21 cellular contexts compared by ENCODE assay signal in genomic region chr22:39560127-39560526, GRCh38. TPM values are rescaled to one million over a fixed set of nuclear protein-coding genes. Genes with fewer than 3 reads are reported as not detected.
DNase-seq lines count a peak whose midpoint lies in the region; ATAC-seq, FAIRE-seq and TF ChIP-seq lines count a peak whose summit lies in the region.
"Had no signal": no experiment of that assay in that cellular context is flagged by ENCODE, and none has a peak within 500 bp of the region (broad histone marks: within the 10 kb centered on the region; RNA-seq: fewer than 3 reads in every experiment).

No MANE protein-coding gene starts in this region.

- in situ Hi-C loops in HepG2 (cut with HindIII; ENCODE audit: extremely low pct_ligation_motif_present, low pct_unique_long_range_greater_than_20kb) = no loop called here

- H3K4me1 ChIP-seq in HEK293 (ENCODE audit: control insufficient read depth, insufficient read depth, low read length) (no peaks in the 10 kb centered on the region), osteoblast (ENCODE audit: insufficient read depth, low read length) (no peaks in the 10 kb centered on the region), HepG2 (ENCODE audit: insufficient read depth, low read length) (no peaks in the 10 kb centered on the region)
- H3K4me1 ChIP-seq: Caco-2 had no signal

- no peak for FAIRE-seq in HepG2 (lab: Jason Lieb, UNC)
- FAIRE-seq: GM12892 had no signal

- POLR2A ChIA-PET in HEK293 (lab: Yijun Ruan, JAX) (interaction anchor here (0.5 kb wide), 1 partner anchor 35 kb away, joined by 4 read pairs; no protein-coding TSS in a partner anchor), WTC11 (lab: Charles Lee) (interaction anchor here (1.1 kb wide), 1 partner anchor 16 kb away, joined by 3 read pairs; no protein-coding TSS in a partner anchor), HepG2 (lab: Yijun Ruan, JAX) (no interaction called here)

- WGBS in HepG2 (ENCODE audit: low lambda C conversion rate) = 18% methylated on average over 6 of the region's 6 CpGs

- ATAC-seq in WTC11 = no peak
- ATAC-seq in GM18870 (IDR thresholded peaks at IDR 0.05; ENCODE audit: unreplicated experiment) = no peak
- ATAC-seq in HepG2 = no peak
- ATAC-seq: T-cell had no signal

- no peak overlapping the region for H3K27ac Mint-ChIP-seq in WTC11
- H3K27ac Mint-ChIP-seq: CD4-positive, alpha-beta memory T cell; T-cell had no signal

- peak; percentile 15 for DNase-seq in DMS 273 (lab: John Stamatoyannopoulos, UW; ENCODE audit: unreplicated experiment)
- DNase-seq in DMS 273 treated with DMSO at 0.1 percent for 48 hours (lab: John Stamatoyannopoulos, UW) = no peak
- DNase-seq in WTC11 (ENCODE audit: low spot score) = no peak
- peak; percentile 86 for DNase-seq in osteoblast (ENCODE audit: insufficient read length, low spot score, missing footprints)
- no peak for DNase-seq in NCI-H2107 treated with DMSO at 0.1 percent for 48 hours (lab: John Stamatoyannopoulos, UW; ENCODE audit: unreplicated experiment)
- DNase-seq in HepG2 (ENCODE audit: low spot score) = no peak
- DNase-seq: CD4-positive, alpha-beta memory T cell; DMS153; KG1; NCI-H1092 treated with DMSO at 0.1 percent for 48 hours; NCI-H1436 treated with DMSO at 0.1 percent for 48 hours; NCI-H2029; NCI-H2171 treated with DMSO at 0.1 percent for 48 hours; NCI-H524 treated with DMSO at 0.1 percent for 48 hours; T-cell had no signal

- no peaks in the 10 kb centered on the region for H3K36me3 ChIP-seq in HEK293 (ENCODE audit: control insufficient read depth in 2 of 2, insufficient read depth in 1 of 2, low read length in 2 of 2)
- H3K36me3 ChIP-seq in osteoblast (ENCODE audit: insufficient read depth, low read length) = no peaks in the 10 kb centered on the region
- H3K36me3 ChIP-seq in HepG2 (replicated peaks in 1 of 2; ENCODE audit: control insufficient read depth in 1 of 2, insufficient read depth in 2 of 2, low read length in 2 of 2) = no peaks in the 10 kb centered on the region
- H3K36me3 ChIP-seq: BLaER1 had no signal

- H3K27ac ChIP-seq in HEK293 (ENCODE audit: extremely low read depth, low read depth, low read length) = no peak overlapping the region
- H3K27ac ChIP-seq in osteoblast (ENCODE audit: low read depth, low read length) = no peak overlapping the region
- no peak overlapping the region for H3K27ac ChIP-seq in HepG2 (ENCODE audit: extremely low read length, insufficient read depth, low read length)
- H3K27ac ChIP-seq: 22Rv1, BLaER1 had no signal

- no peak for TF ChIP-seq CTCF in HEK293 (tag by site-specific recombination; IDR thresholded peaks at IDR 0.05)
- no peak for TF ChIP-seq CTCF in WTC11 (IDR thresholded peaks at IDR 0.05)
- no peak for TF ChIP-seq CTCF in osteoblast (IDR thresholded peaks at IDR 0.05; ENCODE audit: extremely low read depth, low read depth, low read length)
- no peak for TF ChIP-seq CTCF in HepG2 (CRISPR knock-in tag; IDR thresholded peaks at IDR 0.05)

- no peak overlapping the region for H3K4me3 ChIP-seq in HEK293 (ENCODE audit: low read depth, low read length)
- H3K4me3 ChIP-seq in osteoblast (ENCODE audit: insufficient read depth, low read length) = no peak overlapping the region
- no peak overlapping the region for H3K4me3 ChIP-seq in HepG2 (replicated peaks in 1 of 3; ENCODE audit: insufficient read depth in 1 of 3, low read depth in 2 of 3, low read length in 3 of 3)
- H3K4me3 ChIP-seq: BLaER1 had no signal

- H3K27me3 ChIP-seq in osteoblast (ENCODE audit: insufficient read depth, low read length) = peaks cover 39% of the 10 kb centered on the region
- peaks cover 9 to 36% of the 10 kb centered on the region in 2 experiments; a peak in 4 of 5 replicates for H3K27me3 ChIP-seq in HepG2 (ENCODE audit: control insufficient read depth in 1 of 2, insufficient read depth in 2 of 2, low read length in 2 of 2)

- no peaks in the 10 kb centered on the region for H3K36me3 Mint-ChIP-seq in WTC11
- H3K36me3 Mint-ChIP-seq: CD4-positive, alpha-beta memory T cell; T-cell had no signal

- H2AFZ ChIP-seq in osteoblast (ENCODE audit: low read length) = no peak overlapping the region
- H2AFZ ChIP-seq in HepG2 (ENCODE audit: low read length) = no peak overlapping the region

- no TSS peak for BruUV-seq in HepG2 (replicated peaks; lab: Mats Ljungman, UMichigan)

- H3K9me3 ChIP-seq in HEK293 (ENCODE audit: control insufficient read depth, insufficient read depth, low read depth, low read length) (no peaks in the 10 kb centered on the region), osteoblast (ENCODE audit: low read depth, low read length) (no peaks in the 10 kb centered on the region), HepG2 (ENCODE audit: low read length) (no peaks in the 10 kb centered on the region)
- H3K9me3 ChIP-seq: BLaER1, Caco-2 had no signal

- no peak overlapping the region for H3K4me3 Mint-ChIP-seq in WTC11

- H3K4me2 ChIP-seq in osteoblast (ENCODE audit: insufficient read depth, low read length) = no peak overlapping the region
- H3K4me2 ChIP-seq in HepG2 (ENCODE audit: low read depth, low read length) = no peak overlapping the region

- TF ChIP-seq RAD21 in HepG2 (CRISPR knock-in tag; IDR thresholded peaks at IDR 0.05) = no peak

- H3K4me1 Mint-ChIP-seq in WTC11 = peaks cover 7% of the 10 kb centered on the region

- H3K27me3 Mint-ChIP-seq in WTC11 (ENCODE audit: low read depth) = peaks cover 47% of the 10 kb centered on the region

- no peaks in the 10 kb centered on the region for H3K79me2 ChIP-seq in osteoblast (ENCODE audit: insufficient read depth, low read length)
- no peaks in the 10 kb centered on the region for H3K79me2 ChIP-seq in HepG2 (ENCODE audit: insufficient read depth, low read length)

- TF ChIP-seq EP300 in HepG2 (IDR thresholded peaks at IDR 0.05; ENCODE audit: low read depth in 2 of 2, low read length in 2 of 2) (no peak), HepG2 (CRISPR knock-in tag; IDR thresholded peaks at IDR 0.05; ENCODE audit: borderline replicate concordance) (no peak)

- no peak for TF ChIP-seq POLR2A in HepG2 (IDR thresholded peaks at IDR 0.05; ENCODE audit: insufficient read depth in 1 of 2, low read depth in 2 of 2, low read length in 2 of 2)

- CTCF ChIA-PET in HEK293 (lab: Yijun Ruan, JAX) (interaction anchor here (0.6 to 3.4 kb wide), 8 partner anchors 13 to 633 kb away, joined by 3 to 18 read pairs (median 4); no protein-coding TSS in a partner anchor), WTC11 (lab: Charles Lee) (interaction anchor here (0.6 to 2.6 kb wide), 25 partner anchors 9 to 485 kb away, joined by 3 to 24 read pairs (median 4); no protein-coding TSS in a partner anchor), HepG2 (lab: Yijun Ruan, JAX; ENCODE audit: low intra/inter-chr PET ratio, low total read pairs) (interaction anchor here (0.6 kb wide), 1 partner anchor 476 kb away, joined by 3 read pairs; no protein-coding TSS in a partner anchor)

- peaks cover under 1% of the 10 kb centered on the region; the same call in 1 of the 2 replicates for H3K9me3 Mint-ChIP-seq in WTC11
- H3K9me3 Mint-ChIP-seq: T-cell had no signal

- intact Hi-C loops in HepG2 (cut with micrococcal nuclease; ENCODE audit: unreplicated experiment) = no loop called here

- H4K20me1 ChIP-seq in osteoblast (ENCODE audit: insufficient read depth, low read length) (no peaks in the 10 kb centered on the region), HepG2 (ENCODE audit: insufficient read depth, low read length) (no peaks in the 10 kb centered on the region)

- no peak overlapping the region for H3K9ac ChIP-seq in HepG2 (ENCODE audit: insufficient read depth, low read depth, low read length)
- H3K9ac ChIP-seq: BLaER1 had no signal

RNA-seq across cellular contexts. Expression of gene CACNA1I, which starts 10.4 kb away (rescaled TPM):
- total RNA-seq in WTC11 (2021) (2.1 to 2.9 TPM (median 2.3 TPM) in 3 replicates), osteoblast (under 0.01 TPM in 2 replicates), HepG2 (2016; rRNA removed; fragmentation: Illumina TruSeq; extraction: Trizol) (not detected in 2 replicates)
- total RNA-seq in HepG2 (2016; cell fraction: cytosol; rRNA removed; fragmentation: Illumina TruSeq; extraction: Trizol; ENCODE audit: low read depth) = not detected in 2 replicates
- total RNA-seq in HepG2 (2016; cell fraction: insoluble cytoplasmic fraction; rRNA removed; fragmentation: Illumina TruSeq; extraction: Trizol) = not detected in 2 replicates
- not detected in 2 replicates for total RNA-seq in HepG2 (2016; cell fraction: membrane; rRNA removed; fragmentation: Illumina TruSeq; extraction: Trizol)
- not detected in 2 replicates for total RNA-seq in HepG2 (2016; cell fraction: nucleus; rRNA removed; fragmentation: Illumina TruSeq; extraction: Trizol)
- polyA plus RNA-seq in HepG2 (2011; rRNA removed) = not detected in 2 replicates
- polyA plus RNA-seq in HepG2 (2011; cell fraction: cytosol; rRNA removed) = not detected in 2 replicates
- polyA plus RNA-seq in HepG2 (2011; cell fraction: nucleus; rRNA removed) = 0.02 TPM in 2 replicates
- polyA plus RNA-seq in HepG2 (2012) = 0.03 TPM in 1 of 2 replicates, not detected in the other
- not detected in 2 replicates for polyA plus RNA-seq in HepG2 (2016; cell fraction: cytosol; fragmentation: Illumina TruSeq; extraction: Trizol; ENCODE audit: low read depth)
- not detected in 2 replicates for polyA plus RNA-seq in HepG2 (2016; cell fraction: insoluble cytoplasmic fraction; fragmentation: Illumina TruSeq; extraction: Trizol; ENCODE audit: low read depth)
- polyA plus RNA-seq in HepG2 (2016; cell fraction: membrane; fragmentation: Illumina TruSeq; extraction: Trizol; ENCODE audit: low read depth) = not detected in 2 replicates
- polyA plus RNA-seq in HepG2 (2016; cell fraction: nucleus; fragmentation: Illumina TruSeq; extraction: Trizol; ENCODE audit: insufficient read depth, low read depth) = not detected in 2 replicates
- 0.04 and 0.05 TPM in 2 replicates for polyA minus RNA-seq in HepG2 (2011; rRNA and poly(A)+ RNA removed; ENCODE audit: low replicate concordance)
- not detected in 2 replicates for polyA minus RNA-seq in HepG2 (2011; cell fraction: cytosol; rRNA and poly(A)+ RNA removed)
- polyA minus RNA-seq in HepG2 (2011; cell fraction: nucleus; rRNA and poly(A)+ RNA removed) = not detected in 2 replicates
- total RNA-seq: Caco-2 had no signal

RNA-seq across cellular contexts. Expression of gene RPS19BP1, which starts 27.6 kb away (rescaled TPM):
- 88.9 to 102 TPM (median 89.0 TPM) in 3 replicates for total RNA-seq in WTC11 (2021)
- 25.9 and 34.7 TPM in 2 replicates for total RNA-seq in osteoblast
- 81.3 and 88.2 TPM in 2 replicates for total RNA-seq in HepG2 (2016; rRNA removed; fragmentation: Illumina TruSeq; extraction: Trizol)
- 128 and 142 TPM in 2 replicates for total RNA-seq in HepG2 (2016; cell fraction: cytosol; rRNA removed; fragmentation: Illumina TruSeq; extraction: Trizol; ENCODE audit: low read depth)
- total RNA-seq in HepG2 (2016; cell fraction: insoluble cytoplasmic fraction; rRNA removed; fragmentation: Illumina TruSeq; extraction: Trizol) = 77.0 and 92.6 TPM in 2 replicates
- 138 and 159 TPM in 2 replicates for total RNA-seq in HepG2 (2016; cell fraction: membrane; rRNA removed; fragmentation: Illumina TruSeq; extraction: Trizol)
- 32.9 and 36.8 TPM in 2 replicates for total RNA-seq in HepG2 (2016; cell fraction: nucleus; rRNA removed; fragmentation: Illumina TruSeq; extraction: Trizol)
- 44.3 and 47.8 TPM in 2 replicates for polyA plus RNA-seq in HepG2 (2011; rRNA removed)
- polyA plus RNA-seq in HepG2 (2011; cell fraction: cytosol; rRNA removed) = 48.9 and 72.7 TPM in 2 replicates
- 39.6 and 43.4 TPM in 2 replicates for polyA plus RNA-seq in HepG2 (2011; cell fraction: nucleus; rRNA removed)
- polyA plus RNA-seq in HepG2 (2012) = 22.5 and 32.4 TPM in 2 replicates
- 155 and 179 TPM in 2 replicates for polyA plus RNA-seq in HepG2 (2016; cell fraction: cytosol; fragmentation: Illumina TruSeq; extraction: Trizol; ENCODE audit: low read depth)
- polyA plus RNA-seq in HepG2 (2016; cell fraction: insoluble cytoplasmic fraction; fragmentation: Illumina TruSeq; extraction: Trizol; ENCODE audit: low read depth) = 84.3 and 101 TPM in 2 replicates
- polyA plus RNA-seq in HepG2 (2016; cell fraction: membrane; fragmentation: Illumina TruSeq; extraction: Trizol; ENCODE audit: low read depth) = 130 and 146 TPM in 2 replicates
- polyA plus RNA-seq in HepG2 (2016; cell fraction: nucleus; fragmentation: Illumina TruSeq; extraction: Trizol; ENCODE audit: insufficient read depth, low read depth) = 72.3 and 78.7 TPM in 2 replicates
- polyA minus RNA-seq in HepG2 (2011; rRNA and poly(A)+ RNA removed; ENCODE audit: low replicate concordance) = 8.8 and 14.5 TPM in 2 replicates
- polyA minus RNA-seq in HepG2 (2011; cell fraction: cytosol; rRNA and poly(A)+ RNA removed) = 7.8 and 8.0 TPM in 2 replicates
- 12.2 and 13.9 TPM in 2 replicates for polyA minus RNA-seq in HepG2 (2011; cell fraction: nucleus; rRNA and poly(A)+ RNA removed)

RNA-seq across cellular contexts. Expression of gene ATF4, which starts 39.8 kb away (rescaled TPM):
- total RNA-seq in WTC11 (2021) (361 to 460 TPM (median 371 TPM) in 3 replicates), osteoblast (494 and 590 TPM in 2 replicates), HepG2 (2016; rRNA removed; fragmentation: Illumina TruSeq; extraction: Trizol) (442 and 486 TPM in 2 replicates)
- total RNA-seq in HepG2 (2016; cell fraction: cytosol; rRNA removed; fragmentation: Illumina TruSeq; extraction: Trizol; ENCODE audit: low read depth) = 489 and 519 TPM in 2 replicates
- 409 and 471 TPM in 2 replicates for total RNA-seq in HepG2 (2016; cell fraction: insoluble cytoplasmic fraction; rRNA removed; fragmentation: Illumina TruSeq; extraction: Trizol)
- 1,028 and 1,060 TPM in 2 replicates for total RNA-seq in HepG2 (2016; cell fraction: membrane; rRNA removed; fragmentation: Illumina TruSeq; extraction: Trizol)
- 286 and 328 TPM in 2 replicates for total RNA-seq in HepG2 (2016; cell fraction: nucleus; rRNA removed; fragmentation: Illumina TruSeq; extraction: Trizol)
- 1,157 and 1,297 TPM in 2 replicates for polyA plus RNA-seq in HepG2 (2011; rRNA removed)
- 1,218 and 1,254 TPM in 2 replicates for polyA plus RNA-seq in HepG2 (2011; cell fraction: cytosol; rRNA removed)
- 1,279 and 1,395 TPM in 2 replicates for polyA plus RNA-seq in HepG2 (2011; cell fraction: nucleus; rRNA removed)
- 465 and 610 TPM in 2 replicates for polyA plus RNA-seq in HepG2 (2012)
- polyA plus RNA-seq in HepG2 (2016; cell fraction: cytosol; fragmentation: Illumina TruSeq; extraction: Trizol; ENCODE audit: low read depth) = 745 and 811 TPM in 2 replicates
- 563 and 623 TPM in 2 replicates for polyA plus RNA-seq in HepG2 (2016; cell fraction: insoluble cytoplasmic fraction; fragmentation: Illumina TruSeq; extraction: Trizol; ENCODE audit: low read depth)
- 1,265 and 1,282 TPM in 2 replicates for polyA plus RNA-seq in HepG2 (2016; cell fraction: membrane; fragmentation: Illumina TruSeq; extraction: Trizol; ENCODE audit: low read depth)
- polyA plus RNA-seq in HepG2 (2016; cell fraction: nucleus; fragmentation: Illumina TruSeq; extraction: Trizol; ENCODE audit: insufficient read depth, low read depth) = 710 and 725 TPM in 2 replicates
- 242 and 314 TPM in 2 replicates for polyA minus RNA-seq in HepG2 (2011; rRNA and poly(A)+ RNA removed; ENCODE audit: low replicate concordance)
- polyA minus RNA-seq in HepG2 (2011; cell fraction: cytosol; rRNA and poly(A)+ RNA removed) = 175 and 193 TPM in 2 replicates
- 213 and 242 TPM in 2 replicates for polyA minus RNA-seq in HepG2 (2011; cell fraction: nucleus; rRNA and poly(A)+ RNA removed)

RNA-seq across cellular contexts. Expression of gene MIEF1, which starts 58.0 kb away (rescaled TPM):
- total RNA-seq in WTC11 (2021) (31.5 to 38.7 TPM (median 31.9 TPM) in 3 replicates), osteoblast (21.8 and 23.5 TPM in 2 replicates), HepG2 (2016; rRNA removed; fragmentation: Illumina TruSeq; extraction: Trizol) (34.8 and 41.4 TPM in 2 replicates)
- total RNA-seq in HepG2 (2016; cell fraction: cytosol; rRNA removed; fragmentation: Illumina TruSeq; extraction: Trizol; ENCODE audit: low read depth) = 5.5 and 6.5 TPM in 2 replicates
- 33.7 and 36.8 TPM in 2 replicates for total RNA-seq in HepG2 (2016; cell fraction: insoluble cytoplasmic fraction; rRNA removed; fragmentation: Illumina TruSeq; extraction: Trizol)
- total RNA-seq in HepG2 (2016; cell fraction: membrane; rRNA removed; fragmentation: Illumina TruSeq; extraction: Trizol) = 22.9 and 23.9 TPM in 2 replicates
- 26.2 and 27.8 TPM in 2 replicates for total RNA-seq in HepG2 (2016; cell fraction: nucleus; rRNA removed; fragmentation: Illumina TruSeq; extraction: Trizol)
- polyA plus RNA-seq in HepG2 (2011; rRNA removed) = 21.7 and 22.3 TPM in 2 replicates
- polyA plus RNA-seq in HepG2 (2011; cell fraction: cytosol; rRNA removed) = 19.7 and 20.6 TPM in 2 replicates
- 24.5 and 25.2 TPM in 2 replicates for polyA plus RNA-seq in HepG2 (2011; cell fraction: nucleus; rRNA removed)
- 28.6 and 29.6 TPM in 2 replicates for polyA plus RNA-seq in HepG2 (2012)
- 2.6 and 3.1 TPM in 2 replicates for polyA plus RNA-seq in HepG2 (2016; cell fraction: cytosol; fragmentation: Illumina TruSeq; extraction: Trizol; ENCODE audit: low read depth)
- 31.2 and 35.5 TPM in 2 replicates for polyA plus RNA-seq in HepG2 (2016; cell fraction: insoluble cytoplasmic fraction; fragmentation: Illumina TruSeq; extraction: Trizol; ENCODE audit: low read depth)
- 11.4 and 11.8 TPM in 2 replicates for polyA plus RNA-seq in HepG2 (2016; cell fraction: membrane; fragmentation: Illumina TruSeq; extraction: Trizol; ENCODE audit: low read depth)
- 32.6 and 32.8 TPM in 2 replicates for polyA plus RNA-seq in HepG2 (2016; cell fraction: nucleus; fragmentation: Illumina TruSeq; extraction: Trizol; ENCODE audit: insufficient read depth, low read depth)
- polyA minus RNA-seq in HepG2 (2011; rRNA and poly(A)+ RNA removed; ENCODE audit: low replicate concordance) = 36.4 and 63.8 TPM in 2 replicates
- polyA minus RNA-seq in HepG2 (2011; cell fraction: cytosol; rRNA and poly(A)+ RNA removed) = 19.3 and 21.8 TPM in 2 replicates
- polyA minus RNA-seq in HepG2 (2011; cell fraction: nucleus; rRNA and poly(A)+ RNA removed) = 27.2 and 33.9 TPM in 2 replicates

Comparison
In these comparisons a context has a peak if more than half of its experiments do, and no peak if none do; other contexts are left out.
1. DNase-seq: peak in DMS 273 (single experiment) and osteoblast (single experiment); none in DMS 273 treated with DMSO at 0.1 percent for 48 hours (single experiment), WTC11 (single experiment), NCI-H2107 treated with DMSO at 0.1 percent for 48 hours (single experiment) and HepG2 (single experiment).